In the genomic region with DNA sequence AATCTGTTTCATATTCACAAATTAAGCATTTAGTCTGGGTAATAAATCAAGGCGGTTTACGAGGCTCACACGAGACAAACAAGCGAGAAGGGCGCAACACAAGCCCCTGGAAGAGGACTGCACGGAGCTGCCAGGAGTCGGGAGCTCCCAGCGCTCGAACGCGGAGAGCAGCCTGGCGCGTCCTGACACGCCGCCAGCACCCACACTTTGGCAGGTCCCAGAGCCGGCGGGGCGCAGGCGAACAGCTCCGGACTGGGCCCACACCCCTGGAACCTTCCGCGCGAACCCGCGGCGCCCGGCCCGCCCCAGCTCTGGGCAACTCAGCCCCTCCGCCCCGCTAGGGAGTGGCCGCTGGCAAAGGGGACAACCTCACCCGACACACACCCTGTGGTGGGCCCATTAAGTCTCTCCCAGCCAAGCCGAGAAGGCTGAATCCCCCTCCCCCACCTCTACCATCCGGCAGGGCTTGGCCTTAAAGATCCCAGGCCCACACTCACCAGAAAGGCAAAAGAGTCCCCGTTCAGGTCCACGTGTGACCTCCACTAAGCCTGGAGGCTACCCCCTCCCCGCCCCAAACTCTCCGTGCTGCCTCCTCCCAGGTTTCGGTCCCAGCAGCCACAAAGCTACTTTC, we compare ENCODE assay signal across 9 cellular contexts. TPM values are rescaled to one million over a fixed set of nuclear protein-coding genes. Genes with fewer than 3 reads are reported as not detected.
DNase-seq lines count a peak whose midpoint lies in the region; ATAC-seq, FAIRE-seq and TF ChIP-seq lines count a peak whose summit lies in the region.
"Had no signal": no experiment of that assay in that cellular context is flagged by ENCODE, and none has a peak within 500 bp of the region (broad histone marks: within the 10 kb centered on the region; RNA-seq: fewer than 3 reads in every experiment).

No MANE protein-coding gene starts in this region.

- no peaks in the 10 kb centered on the region for H3K36me3 Mint-ChIP-seq in activated CD8-positive, alpha-beta T cell treated with anti-CD3 and anti-CD28 coated beads for 36 hours (ENCODE audit: low read depth)
- no peaks in the 10 kb centered on the region for H3K36me3 Mint-ChIP-seq in activated CD8-positive, alpha-beta T cell treated with anti-CD3 and anti-CD28 coated beads, Interleukin-2, amount 10 ng/mL, durations not matched to agents 7 days and 5 days (ENCODE audit: low read depth)

- H3K27me3 Mint-ChIP-seq in activated CD8-positive, alpha-beta T cell treated with anti-CD3 and anti-CD28 coated beads for 36 hours, result no peaks in the 10 kb centered on the region
- no peaks in the 10 kb centered on the region for H3K27me3 Mint-ChIP-seq in activated CD8-positive, alpha-beta T cell treated with anti-CD3 and anti-CD28 coated beads, Interleukin-2, amount 10 ng/mL, durations not matched to agents 7 days and 5 days (ENCODE audit: low read depth)

- intact Hi-C loops in activated CD8-positive, alpha-beta T cell treated with anti-CD3 and anti-CD28 coated beads for 36 hours (cut with micrococcal nuclease), result no loop called here
- intact Hi-C loops in right lobe of liver (cut with DNase I) (no loop called here), transverse colon (cut with DNase I; ENCODE audit: low total_unique reads) (no loop called here), head of caudate nucleus (cut with DNase I) (no loop called here)

- H3K27ac Mint-ChIP-seq in activated CD8-positive, alpha-beta T cell treated with anti-CD3 and anti-CD28 coated beads for 36 hours, result no peak overlapping the region
- no peak overlapping the region for H3K27ac Mint-ChIP-seq in activated CD8-positive, alpha-beta T cell treated with anti-CD3 and anti-CD28 coated beads, Interleukin-2, amount 10 ng/mL, durations not matched to agents 7 days and 5 days

- in situ Hi-C loops in transverse colon (cut with MboI; ENCODE audit: low pct_ligation_motif_present in 1 of 4, low pct_unique_long_range_greater_than_20kb in 1 of 4, low sequenced_read_pairs in 3 of 4), result no loop called here

- 47% methylated on average over 20 of the region's 39 CpGs for WGBS in right lobe of liver (ENCODE audit: insufficient coverage, low coverage, low lambda C conversion rate, missing lambda C conversion rate)
- WGBS in transverse colon (ENCODE audit: low coverage in 1 of 2), 2 donors, result 32 to 50% methylated on average over 1 to 32 of the region's 39 CpGs

- no peak for ATAC-seq in activated CD8-positive, alpha-beta T cell treated with anti-CD3 and anti-CD28 coated beads for 36 hours
- ATAC-seq in activated CD8-positive, alpha-beta T cell treated with anti-CD3 and anti-CD28 coated beads, Interleukin-2, amount 10 ng/mL, durations not matched to agents 7 days and 5 days, result no peak
- ATAC-seq in right lobe of liver, result peak in 1 of 4 donors; percentile 6

- TF ChIP-seq CTCF in activated CD8-positive, alpha-beta T cell treated with anti-CD3 and anti-CD28 coated beads for 36 hours (IDR thresholded peaks at IDR 0.05), result no peak
- TF ChIP-seq CTCF in bronchial epithelial cell (IDR thresholded peaks at IDR 0.05; ENCODE audit: insufficient read depth, low read length, severe bottlenecking) (no peak), right lobe of liver (IDR thresholded peaks at IDR 0.05) (no peak), transverse colon (IDR thresholded peaks at IDR 0.05) (no peak), GM10248 (IDR thresholded peaks at IDR 0.05; ENCODE audit: control extremely low read depth, extremely low read depth, low read depth, missing control alignments) (no peak)

- H3K9me3 Mint-ChIP-seq in activated CD8-positive, alpha-beta T cell treated with anti-CD3 and anti-CD28 coated beads for 36 hours, result no peaks in the 10 kb centered on the region
- no peaks in the 10 kb centered on the region for H3K9me3 Mint-ChIP-seq in activated CD8-positive, alpha-beta T cell treated with anti-CD3 and anti-CD28 coated beads, Interleukin-2, amount 10 ng/mL, durations not matched to agents 7 days and 5 days (ENCODE audit: insufficient read depth)

- H3K4me3 ChIP-seq in bronchial epithelial cell (ENCODE audit: low read depth, low read length) (peak overlapping the region; percentile 43), right lobe of liver (peak overlapping the region; percentile 46 to 51 (median 51)), transverse colon (peak overlapping the region in 2 of 4 donors; percentile 35 to 56)

- H3K27ac ChIP-seq in right lobe of liver, result no peak overlapping the region
- peak overlapping the region in 3 of 4 donors; percentile 48 to 64 (median 49) for H3K27ac ChIP-seq in transverse colon
- H3K27ac ChIP-seq: C4-2B had no signal

- H3K4me1 ChIP-seq in right lobe of liver (peaks cover 0 to 24% (median 6%) of the 10 kb centered on the region in 4 donors), transverse colon (peaks cover 0 to 43% (median 23%) of the 10 kb centered on the region in 4 donors)

- H3K9me3 ChIP-seq in right lobe of liver (no peaks in the 10 kb centered on the region), transverse colon (no peaks in the 10 kb centered on the region)

- POLR2A ChIA-PET in activated CD8-positive, alpha-beta T cell treated with anti-CD3 and anti-CD28 coated beads for 36 hours (lab: Charles Lee), result interaction anchor here (0.6 kb wide), 1 partner anchor 30 kb away, joined by 3 read pairs; no protein-coding TSS in a partner anchor
- POLR2A ChIA-PET in activated CD8-positive, alpha-beta T cell treated with anti-CD3 and anti-CD28 coated beads, Interleukin-2, amount 10 ng/mL, durations not matched to agents 7 days and 5 days (lab: Charles Lee), result interaction anchor here (1.3 to 1.6 kb wide), 2 partner anchors 8 to 291 kb away, joined by 3 to 4 read pairs; no protein-coding TSS in a partner anchor
- POLR2A ChIA-PET in GM10248 (lab: Yijun Ruan, JAX), result no interaction called here

- no peak for DNase-seq in activated CD8-positive, alpha-beta T cell treated with anti-CD3 and anti-CD28 coated beads for 36 hours
- no peak for DNase-seq in activated CD8-positive, alpha-beta T cell treated with anti-CD3 and anti-CD28 coated beads, Interleukin-2, amount 10 ng/mL, durations not matched to agents 7 days and 5 days
- DNase-seq in bronchial epithelial cell (ENCODE audit: low read depth), result no peak
- DNase-seq in right lobe of liver, result no peak
- DNase-seq in transverse colon, result no peak
- no peak for DNase-seq in head of caudate nucleus
- no peak for DNase-seq in GM10248 (ENCODE audit: extremely low spot score)
- DNase-seq in NCI-H146 treated with DMSO at 0.1 percent for 48 hours (lab: John Stamatoyannopoulos, UW; ENCODE audit: unreplicated experiment), result no peak

- CTCF ChIA-PET in activated CD8-positive, alpha-beta T cell treated with anti-CD3 and anti-CD28 coated beads for 36 hours (lab: Charles Lee), result interaction anchor here (1.3 kb wide), 1 partner anchor 135 kb away, joined by 3 read pairs; no protein-coding TSS in a partner anchor
- CTCF ChIA-PET in activated CD8-positive, alpha-beta T cell treated with anti-CD3 and anti-CD28 coated beads, Interleukin-2, amount 10 ng/mL, durations not matched to agents 7 days and 5 days (lab: Charles Lee), result no interaction called here
- CTCF ChIA-PET in GM10248 (lab: Yijun Ruan, JAX), result no interaction called here

- peak overlapping the region; percentile 41 for H3K4me3 Mint-ChIP-seq in activated CD8-positive, alpha-beta T cell treated with anti-CD3 and anti-CD28 coated beads for 36 hours
- no peak overlapping the region for H3K4me3 Mint-ChIP-seq in activated CD8-positive, alpha-beta T cell treated with anti-CD3 and anti-CD28 coated beads, Interleukin-2, amount 10 ng/mL, durations not matched to agents 7 days and 5 days

- no peak for TF ChIP-seq EP300 in transverse colon (IDR thresholded peaks at IDR 0.05; ENCODE audit: low read depth)

- no peak for FAIRE-seq in bronchial epithelial cell (lab: Jason Lieb, UNC)

- H3K36me3 ChIP-seq in bronchial epithelial cell (ENCODE audit: control insufficient read depth, insufficient read depth, low read length) (no peaks in the 10 kb centered on the region), right lobe of liver (no peaks in the 10 kb centered on the region), transverse colon (no peaks in the 10 kb centered on the region)

- TF ChIP-seq POLR2A in right lobe of liver (IDR thresholded peaks at IDR 0.05) (no peak), transverse colon (IDR thresholded peaks at IDR 0.05) (no peak)

- H3K4me1 Mint-ChIP-seq in activated CD8-positive, alpha-beta T cell treated with anti-CD3 and anti-CD28 coated beads for 36 hours (ENCODE audit: low read depth), result peaks cover 13% of the 10 kb centered on the region
- peaks cover 15% of the 10 kb centered on the region for H3K4me1 Mint-ChIP-seq in activated CD8-positive, alpha-beta T cell treated with anti-CD3 and anti-CD28 coated beads, Interleukin-2, amount 10 ng/mL, durations not matched to agents 7 days and 5 days (ENCODE audit: low read depth)

- no peaks in the 10 kb centered on the region for H3K27me3 ChIP-seq in bronchial epithelial cell (ENCODE audit: control insufficient read depth, insufficient read depth, low read length)
- H3K27me3 ChIP-seq in right lobe of liver, result peaks cover 0 to 6% of the 10 kb centered on the region in 2 donors
- H3K27me3 ChIP-seq in transverse colon, result peaks cover 7% of the 10 kb centered on the region

RNA-seq across cellular contexts. Expression of a gene that starts 47.4 kb away (rescaled TPM):
- total RNA-seq in activated CD8-positive, alpha-beta T cell treated with anti-CD3 and anti-CD28 coated beads for 36 hours, result 10 to 100 TPM; 38.3 to 39.6 TPM
- total RNA-seq in activated CD8-positive, alpha-beta T cell treated with anti-CD3 and anti-CD28 coated beads, Interleukin-2, amount 10 ng/mL, durations not matched to agents 7 days and 5 days, result 10 to 100 TPM; 41.5 to 45.5 TPM
- 6.1 and 10.4 TPM in 2 replicates for total RNA-seq in bronchial epithelial cell
- 10 to 100 TPM in 4 of 6 experiments, 1 to 10 TPM in 2; 9.4 to 16.6 (median 12.0) TPM for total RNA-seq in right lobe of liver
- 10 to 100 TPM; 17.9 to 27.8 (median 20.4) TPM for total RNA-seq in transverse colon

Comparison
In these comparisons a context has a peak if more than half of its experiments do, and no peak if none do; other contexts are left out.
1. H3K27ac ChIP-seq: peak in transverse colon (3 of 4); none in right lobe of liver (0 of 3).